10 cellular contexts compared by ENCODE assay signal in the genomic region with DNA sequence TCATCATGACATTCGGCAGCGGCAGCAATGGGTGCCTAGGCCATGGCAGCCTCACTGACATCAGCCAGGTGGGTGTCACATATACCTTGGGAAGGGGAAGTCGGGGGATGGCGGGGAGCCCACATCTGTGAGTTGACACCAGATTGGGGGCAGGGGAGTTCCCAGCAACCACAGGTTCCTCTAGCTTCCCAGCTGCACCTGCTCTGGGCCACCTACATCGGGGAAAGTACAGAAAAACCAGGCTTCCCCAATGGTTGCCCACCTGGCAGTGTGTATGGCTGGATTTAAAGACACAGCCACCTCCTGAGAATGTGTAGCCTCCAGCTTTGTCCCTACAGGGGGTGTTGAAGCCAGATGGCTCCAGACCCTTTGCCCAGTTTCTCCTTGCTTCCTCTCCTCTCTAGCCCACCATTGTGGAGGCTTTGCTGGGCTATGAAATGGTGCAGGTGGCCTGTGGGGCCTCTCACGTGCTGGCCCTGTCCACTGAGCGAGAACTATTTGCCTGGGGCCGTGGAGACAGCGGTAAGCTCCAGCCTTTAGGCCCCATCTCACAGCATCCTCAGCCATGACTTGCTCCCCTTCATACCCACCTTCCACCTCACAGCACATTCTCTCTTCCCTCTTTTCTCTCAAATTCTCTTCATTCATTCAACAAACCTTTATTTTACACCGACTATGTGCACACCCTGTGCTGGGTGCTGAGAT. TPM values are rescaled to one million over a fixed set of nuclear protein-coding genes. Genes with fewer than 3 reads are reported as not detected.
A peak's percentile ranks its signal among the peaks of the same experiment; 100 is the strongest.
DNase-seq lines count a peak whose midpoint lies in the region; ATAC-seq and TF ChIP-seq lines count a peak whose summit lies in the region.
"Had no signal": no experiment of that assay in that cellular context is flagged by ENCODE, and none has a peak within 500 bp of the region (broad histone marks: within the 10 kb centered on the region; RNA-seq: fewer than 3 reads in every experiment).

No MANE protein-coding gene starts in this region.

- DNase-seq in PC-9: no peak
- DNase-seq in activated naive CD8-positive, alpha-beta T cell treated with anti-CD3 and anti-CD28 coated beads for 36 hours: peak; percentile 77
- peak; percentile 54 to 67 for DNase-seq in stimulated activated CD8-positive, alpha-beta memory T cell treated with anti-CD3 and anti-CD28 coated beads, Interleukin-4, amount 100 ng/mL, for 4 hours (ENCODE audit: low read depth in 2 of 2, low spot score in 1 of 2)
- DNase-seq in HT-29 (ENCODE audit: low spot score): no peak
- DNase-seq in NCI-H345 (lab: John Stamatoyannopoulos, UW): no peak
- no peak for DNase-seq in activated CD4-positive, CD25-positive, alpha-beta regulatory T cell (lab: John Stamatoyannopoulos, UW)
- DNase-seq in stomach: no peak
- DNase-seq: SHP77 had no signal

- H3K27ac ChIP-seq in PC-9 (no peak overlapping the region), stomach (no peak overlapping the region)
- H3K27ac ChIP-seq: KMS-11 had no signal

- peak overlapping the region; percentile 81 for H3K27ac Mint-ChIP-seq in activated naive CD8-positive, alpha-beta T cell treated with anti-CD3 and anti-CD28 coated beads for 36 hours

- no peaks in the 10 kb centered on the region; the same call in 1 of the 2 replicates for H3K9me3 ChIP-seq in PC-9 (ENCODE audit: insufficient read depth, low read depth)
- H3K9me3 ChIP-seq in stomach: no peaks in the 10 kb centered on the region

- H3K4me3 ChIP-seq in PC-9: no peak overlapping the region
- H3K4me3 ChIP-seq in stomach: no peak overlapping the region

- TF ChIP-seq CTCF in PC-9 (conservative IDR thresholded peaks at IDR 0.05) (no peak), stomach (IDR thresholded peaks at IDR 0.05) (no peak)

- peaks cover 4% of the 10 kb centered on the region for H3K9me3 Mint-ChIP-seq in activated naive CD8-positive, alpha-beta T cell treated with anti-CD3 and anti-CD28 coated beads for 36 hours

- H3K79me2 ChIP-seq in PC-9 (ENCODE audit: low read depth): no peaks in the 10 kb centered on the region

- POLR2A ChIA-PET in PC-9 (lab: Charles Lee; ENCODE audit: unreplicated experiment): interaction anchor here (0.8 kb wide), 1 partner anchor 868 kb away, joined by 11 read pairs; no protein-coding TSS in a partner anchor

- peaks cover 32% of the 10 kb centered on the region for H3F3A ChIP-seq in PC-9 (ENCODE audit: insufficient read depth, low read depth)

- peak overlapping the region; percentile 31; the same call in 1 of the 2 replicates for H3K4me2 ChIP-seq in PC-9
- H3K4me2 ChIP-seq: KMS-11 had no signal

- no peaks in the 10 kb centered on the region for H3K9me2 ChIP-seq in PC-9 (ENCODE audit: insufficient read depth)

- H2AFZ ChIP-seq in PC-9: no peak overlapping the region

- peaks cover 35% of the 10 kb centered on the region for H3K4me1 Mint-ChIP-seq in activated naive CD8-positive, alpha-beta T cell treated with anti-CD3 and anti-CD28 coated beads for 36 hours

- CTCF ChIA-PET in PC-9 (lab: Charles Lee): no interaction called here

- peak overlapping the region; percentile 69 for H3K4me3 Mint-ChIP-seq in activated naive CD8-positive, alpha-beta T cell treated with anti-CD3 and anti-CD28 coated beads for 36 hours

- BruUV-seq in PC-9 (replicated peaks; lab: Mats Ljungman, UMichigan): no TSS peak

- intact Hi-C loops in PC-9 (cut with micrococcal nuclease; ENCODE audit: unreplicated experiment): no loop called here
- intact Hi-C loops in stomach (cut with DNase I; ENCODE audit: low total_unique reads): no loop called here

- WGBS in stomach, 5 donors: 87 to 91% (median 91%) methylated on average over 10 of the region's 10 CpGs

- ATAC-seq in GM18867 (IDR thresholded peaks at IDR 0.05; ENCODE audit: unreplicated experiment): peak; percentile 34

- peaks cover 64% of the 10 kb centered on the region for H3K36me3 Mint-ChIP-seq in activated naive CD8-positive, alpha-beta T cell treated with anti-CD3 and anti-CD28 coated beads for 36 hours

- no peaks in the 10 kb centered on the region for H4K20me1 ChIP-seq in PC-9 (ENCODE audit: insufficient read depth)

- H3K27me3 ChIP-seq in PC-9 (ENCODE audit: insufficient read depth, low read depth): no peaks in the 10 kb centered on the region
- no peaks in the 10 kb centered on the region for H3K27me3 ChIP-seq in stomach

- TF ChIP-seq EP300 in stomach (IDR thresholded peaks at IDR 0.05): no peak

- peaks cover 37% of the 10 kb centered on the region for H3K4me1 ChIP-seq in PC-9 (replicated peaks; ENCODE audit: insufficient read depth)
- H3K4me1 ChIP-seq in stomach: peaks cover 12 to 27% (median 23%) of the 10 kb centered on the region in 4 donors

- TF ChIP-seq POLR2A in stomach (IDR thresholded peaks at IDR 0.05): no peak

- H3K27me3 Mint-ChIP-seq in activated naive CD8-positive, alpha-beta T cell treated with anti-CD3 and anti-CD28 coated beads for 36 hours: no peaks in the 10 kb centered on the region

- H3K36me3 ChIP-seq in PC-9 (ENCODE audit: low read depth) (no peaks in the 10 kb centered on the region; the same call in 1 of the 2 replicates), stomach (peaks cover 0 to 14% (median 3%) of the 10 kb centered on the region in 4 donors)

RNA-seq across cellular contexts. Expression of a gene that starts 5.0 kb away (rescaled TPM):
- total RNA-seq in PC-9 (2021) (159 and 169 TPM in 2 replicates), stomach (100 to 1,000 TPM in 3 of 5 donors, 10 to 100 TPM in 2; 29.0 to 383 (median 151) TPM)
- total RNA-seq in activated naive CD8-positive, alpha-beta T cell treated with anti-CD3 and anti-CD28 coated beads for 36 hours: 100 to 1,000 TPM; 219 to 221 TPM
- 295 and 307 TPM in 2 replicates for total RNA-seq in HT-29 (2014; rRNA removed; shearing (Covaris generic))
- polyA plus RNA-seq in stomach: 10 to 100 TPM; 33.3 to 38.2 (median 34.4) TPM

RNA-seq across cellular contexts. Expression of a gene that starts 10.2 kb away (rescaled TPM):
- total RNA-seq in PC-9 (2021) (11.5 and 12.1 TPM in 2 replicates), stomach (10 to 100 TPM in 1 of 5 donors, 1 to 10 TPM in 3, not detected in 1; 2.8 to 17.8 (median 7.5) TPM)
- 1 to 10 TPM; 4.8 to 5.6 TPM for total RNA-seq in activated naive CD8-positive, alpha-beta T cell treated with anti-CD3 and anti-CD28 coated beads for 36 hours
- total RNA-seq in HT-29 (2014; rRNA removed; shearing (Covaris generic)): 13.9 and 15.0 TPM in 2 replicates
- polyA plus RNA-seq in stomach: 1 to 10 TPM; 2.8 to 3.4 (median 3.1) TPM

RNA-seq across cellular contexts. Expression of a gene that starts 12.8 kb away (rescaled TPM):
- total RNA-seq in PC-9 (2021) (14.7 and 19.4 TPM in 2 replicates), stomach (10 to 100 TPM in 2 of 5 donors, 1 to 10 TPM in 1, not detected in 2; 2.6 to 21.0 (median 11.7) TPM)
- total RNA-seq in activated naive CD8-positive, alpha-beta T cell treated with anti-CD3 and anti-CD28 coated beads for 36 hours: 10 to 100 TPM; 15.5 to 17.8 TPM
- total RNA-seq in HT-29 (2014; rRNA removed; shearing (Covaris generic)): 30.6 and 44.6 TPM in 2 replicates
- polyA plus RNA-seq in stomach: 10 to 100 TPM in 1 of 3 donors, 1 to 10 TPM in 2; 6.3 to 13.0 (median 8.2) TPM

RNA-seq across cellular contexts. Expression of a gene that starts 19.0 kb away (rescaled TPM):
- 1,474 and 1,510 TPM in 2 replicates for total RNA-seq in PC-9 (2021)
- total RNA-seq in activated naive CD8-positive, alpha-beta T cell treated with anti-CD3 and anti-CD28 coated beads for 36 hours: 1,000 to 10,000 TPM; 2,447 to 2,533 TPM
- total RNA-seq in HT-29 (2014; rRNA removed; shearing (Covaris generic)): 601 and 602 TPM in 2 replicates
- 1,000 to 10,000 TPM in 1 of 5 donors, 100 to 1,000 TPM in 4; 221 to 1,205 (median 504) TPM for total RNA-seq in stomach
- polyA plus RNA-seq in stomach: 1,000 to 10,000 TPM; 1,260 to 1,750 (median 1,417) TPM

RNA-seq across cellular contexts. Expression of a gene that starts 21.2 kb away (rescaled TPM):
- total RNA-seq in PC-9 (2021): 161 and 174 TPM in 2 replicates
- total RNA-seq in activated naive CD8-positive, alpha-beta T cell treated with anti-CD3 and anti-CD28 coated beads for 36 hours: 1 to 10 TPM; 7.6 to 8.2 TPM
- 0.97 TPM in 1 of 2 replicates, not detected in the other for total RNA-seq in HT-29 (2014; rRNA removed; shearing (Covaris generic))
- total RNA-seq in stomach: 100 to 1,000 TPM in 1 of 5 donors, 10 to 100 TPM in 4; 35.6 to 101 (median 95.5) TPM
- polyA plus RNA-seq in stomach: 10 to 100 TPM; 53.1 to 80.1 (median 70.6) TPM

Comparison
In these comparisons a context has a peak if more than half of its experiments do, and no peak if none do; other contexts are left out.
1. DNase-seq: peak in activated naive CD8-positive, alpha-beta T cell treated with anti-CD3 and anti-CD28 coated beads for 36 hours (single experiment) and stimulated activated CD8-positive, alpha-beta memory T cell treated with anti-CD3 and anti-CD28 coated beads, Interleukin-4, amount 100 ng/mL, for 4 hours (2 of 2); none in PC-9 (0 of 2), HT-29 (single experiment), NCI-H345 (single experiment), activated CD4-positive, CD25-positive, alpha-beta regulatory T cell (0 of 4) and stomach (single experiment).